20 cellular contexts compared by ENCODE assay signal in the genomic region with DNA sequence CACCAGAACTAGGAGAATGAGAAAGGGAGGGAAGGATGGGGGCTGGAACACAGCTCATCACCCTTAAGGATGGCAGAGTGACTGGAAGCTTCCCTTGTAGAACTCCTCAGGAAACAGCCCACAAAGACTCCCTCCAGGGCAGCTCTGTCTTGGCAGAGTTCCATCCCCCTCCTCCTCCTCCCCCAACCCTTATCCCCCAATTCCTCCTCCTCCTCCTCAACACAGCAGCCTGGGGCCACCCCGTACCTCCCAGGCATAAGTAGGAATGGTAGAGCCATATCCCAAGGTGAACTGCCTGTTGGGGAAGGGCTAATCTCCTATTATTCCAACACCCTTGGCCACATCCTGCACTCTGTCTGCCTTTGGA. TPM values are rescaled to one million over a fixed set of nuclear protein-coding genes. Genes with fewer than 3 reads are reported as not detected.
A peak's percentile ranks its signal among the peaks of the same experiment; 100 is the strongest.
DNase-seq lines count a peak whose midpoint lies in the region; TF ChIP-seq lines count a peak whose summit lies in the region.
"Had no signal": no experiment of that assay in that cellular context is flagged by ENCODE, and none has a peak within 500 bp of the region (broad histone marks: within the 10 kb centered on the region; RNA-seq: fewer than 3 reads in every experiment).

No MANE protein-coding gene starts in this region.

- POLR2A ChIA-PET in HEK293 (lab: Yijun Ruan, JAX) = no interaction called here

- H3K9ac ChIP-seq in colonic mucosa (ENCODE audit: low read depth in 2 of 2, low read length in 2 of 2) (peak overlapping the region in 1 of 2 donors; percentile 67), mucosa of rectum (ENCODE audit: low read depth in 1 of 2, low read length in 2 of 2) (no peak overlapping the region)

- H3K27me3 ChIP-seq in colonic mucosa (no peaks in the 10 kb centered on the region), mucosa of rectum (ENCODE audit: control insufficient read depth in 2 of 2, insufficient read depth in 2 of 2, low read length in 2 of 2) (no peaks in the 10 kb centered on the region), testis (no peaks in the 10 kb centered on the region)

- WGBS in testis, 2 donors = 55 to 81% methylated on average over 1 of the region's 1 CpG

- DNase-seq in colonic mucosa = no peak
- DNase-seq in testis = no peak
- no peak for DNase-seq in NCI-H2227 (lab: John Stamatoyannopoulos, UW; ENCODE audit: unreplicated experiment)
- no peak for DNase-seq in activated CD8-positive, alpha-beta memory T cell treated with anti-CD3 and anti-CD28 coated beads, Interleukin-2, amount 50 U/mL, for 48 hours
- no peak for DNase-seq in CD14-positive monocyte (ENCODE audit: low spot score)
- DNase-seq: activated CD4-positive, alpha-beta memory T cell treated with anti-CD3 and anti-CD28 coated beads, Interleukin-2, amount 10 ng/mL, durations not matched to agents 7 days and 5 days; activated CD4-positive, CD25-positive, alpha-beta regulatory T cell; activated naive CD4-positive, alpha-beta T cell; activated T-cell treated with anti-CD3 and anti-CD28 coated beads, Interleukin-2, amount 50 U/mL, for 1 hour; amniotic stem cell; central memory CD4-positive, alpha-beta T cell; effector CD8-positive, alpha-beta T cell; glutamatergic neuron; mammary epithelial cell; NCI-H1105; NCI-H524; stimulated activated naive CD4-positive, alpha-beta T cell had no signal

- H3K27me3 Mint-ChIP-seq in CD14-positive monocyte (ENCODE audit: low read depth in 3 of 3) = peaks cover 0 to 6% (median 3%) of the 10 kb centered on the region in 3 donors
- H3K27me3 Mint-ChIP-seq: activated CD4-positive, alpha-beta memory T cell treated with anti-CD3 and anti-CD28 coated beads, Interleukin-2, amount 10 ng/mL, durations not matched to agents 7 days and 5 days had no signal

- no peaks in the 10 kb centered on the region for H3K4me1 Mint-ChIP-seq in CD14-positive monocyte
- H3K4me1 Mint-ChIP-seq: activated CD4-positive, alpha-beta memory T cell treated with anti-CD3 and anti-CD28 coated beads, Interleukin-2, amount 10 ng/mL, durations not matched to agents 7 days and 5 days had no signal

- no peak overlapping the region for H3K4me3 Mint-ChIP-seq in CD14-positive monocyte
- H3K4me3 Mint-ChIP-seq: activated CD4-positive, alpha-beta memory T cell treated with anti-CD3 and anti-CD28 coated beads, Interleukin-2, amount 10 ng/mL, durations not matched to agents 7 days and 5 days had no signal

- intact Hi-C loops in colonic mucosa (cut with DNase I) (no loop called here), testis (cut with DNase I; ENCODE audit: low total_unique reads) (no loop called here), CD14-positive monocyte (cut with micrococcal nuclease) (no loop called here)

- H3K4me3 ChIP-seq in HEK293 (ENCODE audit: low read depth, low read length) (no peak overlapping the region), colonic mucosa (no peak overlapping the region), mucosa of rectum (ENCODE audit: low read length in 2 of 2) (no peak overlapping the region), testis (no peak overlapping the region)
- H3K4me3 ChIP-seq: skin epidermis had no signal

- no peaks in the 10 kb centered on the region for H3K9me3 ChIP-seq in HEK293 (ENCODE audit: control insufficient read depth, insufficient read depth, low read depth, low read length)
- H3K9me3 ChIP-seq in colonic mucosa = no peaks in the 10 kb centered on the region
- H3K9me3 ChIP-seq in mucosa of rectum (ENCODE audit: control insufficient read depth in 2 of 2, low read length in 2 of 2) = no peaks in the 10 kb centered on the region
- no peaks in the 10 kb centered on the region for H3K9me3 ChIP-seq in testis

- peak overlapping the region; percentile 37; the same call in 1 of the 2 replicates for H3K27ac ChIP-seq in HEK293 (ENCODE audit: extremely low read depth, low read depth, low read length)
- H3K27ac ChIP-seq in colonic mucosa = peak overlapping the region; percentile 48
- H3K27ac ChIP-seq in mucosa of rectum (ENCODE audit: low read depth in 2 of 2, low read length in 2 of 2) = peak overlapping the region; percentile 50 to 68
- peak overlapping the region; percentile 48 to 82 for H3K27ac ChIP-seq in testis
- H3K27ac ChIP-seq: skin epidermis had no signal

- CTCF ChIA-PET in HEK293 (lab: Yijun Ruan, JAX) = interaction anchor here (0.7 kb wide), 1 partner anchor 35 kb away, joined by 3 read pairs; no protein-coding TSS in a partner anchor

- H3K9me3 Mint-ChIP-seq in CD14-positive monocyte = no peaks in the 10 kb centered on the region
- H3K9me3 Mint-ChIP-seq: activated CD4-positive, alpha-beta memory T cell treated with anti-CD3 and anti-CD28 coated beads, Interleukin-2, amount 10 ng/mL, durations not matched to agents 7 days and 5 days had no signal

- no peak overlapping the region for H3K27ac Mint-ChIP-seq in CD14-positive monocyte
- H3K27ac Mint-ChIP-seq: activated CD4-positive, alpha-beta memory T cell treated with anti-CD3 and anti-CD28 coated beads, Interleukin-2, amount 10 ng/mL, durations not matched to agents 7 days and 5 days had no signal

- no peak for TF ChIP-seq POLR2A in testis (IDR thresholded peaks at IDR 0.05)

- H3K36me3 Mint-ChIP-seq in CD14-positive monocyte = no peaks in the 10 kb centered on the region

- H3K36me3 ChIP-seq in HEK293 (ENCODE audit: control insufficient read depth in 2 of 2, insufficient read depth in 1 of 2, low read length in 2 of 2) (no peaks in the 10 kb centered on the region), colonic mucosa (no peaks in the 10 kb centered on the region), mucosa of rectum (ENCODE audit: control insufficient read depth in 2 of 2, insufficient read depth in 2 of 2, low read length in 2 of 2) (no peaks in the 10 kb centered on the region), testis (ENCODE audit: low read depth, missing control alignments) (no peaks in the 10 kb centered on the region)

- TF ChIP-seq CTCF in HEK293 (tag by site-specific recombination; IDR thresholded peaks at IDR 0.05) (no peak), colonic mucosa (IDR thresholded peaks at IDR 0.05) (no peak), testis (IDR thresholded peaks at IDR 0.05) (no peak), CD14-positive monocyte (IDR thresholded peaks at IDR 0.05) (no peak)

- H3K4me1 ChIP-seq in HEK293 (ENCODE audit: control insufficient read depth, insufficient read depth, low read length) (peaks cover 9% of the 10 kb centered on the region), colonic mucosa (no peaks in the 10 kb centered on the region), mucosa of rectum (ENCODE audit: control insufficient read depth in 2 of 2, insufficient read depth in 2 of 2, low read length in 2 of 2) (peaks cover 18 to 26% of the 10 kb centered on the region in 2 donors), testis (peaks cover 35% of the 10 kb centered on the region)

TF ChIP-seq in HEK293, 187 proteins besides CTCF, POLR2A, EP300 and RAD21:
- TF ChIP-seq EGR2 (tag by site-specific recombination; IDR thresholded peaks at IDR 0.05; ENCODE audit: low read depth) = peak; percentile 78; the same call in 1 of the 2 replicates
- no peak for TF ChIP-seq KLF9 (tag by site-specific recombination; IDR thresholded peaks at IDR 0.05; ENCODE audit: low read depth)
- TF ChIP-seq ZFHX2 (tag by site-specific recombination; conservative IDR thresholded peaks at IDR 0.05) = peak; percentile 81
- no peak for TF ChIP-seq ZBTB8A (tag by site-specific recombination; IDR thresholded peaks at IDR 0.05)
- TF ChIP-seq, protein P1, sequence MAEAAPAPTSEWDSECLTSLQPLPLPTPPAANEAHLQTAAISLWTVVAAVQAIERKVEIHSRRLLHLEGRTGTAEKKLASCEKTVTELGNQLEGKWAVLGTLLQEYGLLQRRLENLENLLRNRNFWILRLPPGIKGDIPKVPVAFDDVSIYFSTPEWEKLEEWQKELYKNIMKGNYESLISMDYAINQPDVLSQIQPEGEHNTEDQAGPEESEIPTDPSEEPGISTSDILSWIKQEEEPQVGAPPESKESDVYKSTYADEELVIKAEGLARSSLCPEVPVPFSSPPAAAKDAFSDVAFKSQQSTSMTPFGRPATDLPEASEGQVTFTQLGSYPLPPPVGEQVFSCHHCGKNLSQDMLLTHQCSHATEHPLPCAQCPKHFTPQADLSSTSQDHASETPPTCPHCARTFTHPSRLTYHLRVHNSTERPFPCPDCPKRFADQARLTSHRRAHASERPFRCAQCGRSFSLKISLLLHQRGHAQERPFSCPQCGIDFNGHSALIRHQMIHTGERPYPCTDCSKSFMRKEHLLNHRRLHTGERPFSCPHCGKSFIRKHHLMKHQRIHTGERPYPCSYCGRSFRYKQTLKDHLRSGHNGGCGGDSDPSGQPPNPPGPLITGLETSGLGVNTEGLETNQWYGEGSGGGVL (tag by site-specific recombination; IDR thresholded peaks at IDR 0.05) = peak; percentile 36; the same call in 1 of the 2 replicates
- TF ChIP-seq, protein P2, sequence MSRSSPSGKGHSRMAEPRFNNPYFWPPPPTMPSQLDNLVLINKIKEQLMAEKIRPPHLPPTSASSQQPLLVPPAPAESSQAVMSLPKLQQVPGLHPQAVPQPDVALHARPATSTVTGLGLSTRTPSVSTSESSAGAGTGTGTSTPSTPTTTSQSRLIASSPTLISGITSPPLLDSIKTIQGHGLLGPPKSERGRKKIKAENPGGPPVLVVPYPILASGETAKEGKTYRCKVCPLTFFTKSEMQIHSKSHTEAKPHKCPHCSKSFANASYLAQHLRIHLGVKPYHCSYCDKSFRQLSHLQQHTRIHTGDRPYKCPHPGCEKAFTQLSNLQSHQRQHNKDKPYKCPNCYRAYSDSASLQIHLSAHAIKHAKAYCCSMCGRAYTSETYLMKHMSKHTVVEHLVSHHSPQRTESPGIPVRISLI (tag by site-specific recombination; IDR thresholded peaks at IDR 0.05) = no peak
TF ChIP-seq in HEK293: peak in this region for 3.

RNA-seq across cellular contexts. Expression of a gene that starts 38.8 kb away (rescaled TPM):
- total RNA-seq in colonic mucosa (1 to 10 TPM; 5.6 to 7.8 TPM), testis (10 to 100 TPM; 33.6 to 41.6 TPM)
- polyA plus RNA-seq in testis (ENCODE audit: insufficient read depth, low read depth, low replicate concordance) (16.5 TPM), CD14-positive monocyte (not detected)
- total RNA-seq: activated CD4-positive, alpha-beta memory T cell treated with anti-CD3 and anti-CD28 coated beads, Interleukin-2, amount 10 ng/mL, durations not matched to agents 7 days and 5 days had no signal
